In the genomic region with DNA sequence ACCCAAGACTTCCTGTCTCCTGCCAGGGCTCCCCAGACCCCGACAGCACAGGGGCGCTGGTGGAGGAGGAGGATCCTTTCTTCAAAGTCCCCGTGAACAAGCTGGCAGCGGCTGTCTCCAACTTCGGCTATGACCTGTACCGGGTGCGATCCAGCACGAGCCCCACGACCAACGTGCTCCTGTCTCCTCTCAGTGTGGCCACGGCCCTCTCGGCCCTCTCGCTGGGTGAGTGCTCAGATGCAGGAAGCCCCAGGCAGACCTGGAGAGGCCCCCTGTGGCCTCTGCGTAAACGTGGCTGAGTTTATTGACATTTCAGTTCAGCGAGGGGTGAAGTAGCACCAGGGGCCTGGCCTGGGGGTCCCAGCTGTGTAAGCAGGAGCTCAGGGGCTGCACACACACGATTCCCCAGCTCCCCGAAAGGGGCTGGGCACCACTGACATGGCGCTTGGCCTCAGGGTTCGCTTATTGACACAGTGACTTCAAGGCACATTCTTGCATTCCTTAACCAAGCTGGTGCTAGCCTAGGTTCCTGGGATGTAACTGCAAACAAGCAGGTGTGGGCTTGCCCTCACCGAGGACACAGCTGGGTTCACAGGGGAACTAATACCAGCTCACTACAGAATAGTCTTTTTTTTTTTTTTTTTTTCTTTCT, we compare ENCODE assay signal across 10 cellular contexts. TPM values are rescaled to one million over a fixed set of nuclear protein-coding genes. Genes with fewer than 3 reads are reported as not detected.
DNase-seq lines count a peak whose midpoint lies in the region; ATAC-seq and TF ChIP-seq lines count a peak whose summit lies in the region.
"Had no signal": no experiment of that assay in that cellular context is flagged by ENCODE, and none has a peak within 500 bp of the region (broad histone marks: within the 10 kb centered on the region; RNA-seq: fewer than 3 reads in every experiment).

No MANE protein-coding gene starts in this region.

- H3K27ac Mint-ChIP-seq in activated naive CD8-positive, alpha-beta T cell treated with anti-CD3 and anti-CD28 coated beads for 36 hours, result peak overlapping the region; percentile 69
- H3K27ac Mint-ChIP-seq in chondrocyte (ENCODE audit: unreplicated experiment), result no peak overlapping the region

- H3K27me3 Mint-ChIP-seq in activated naive CD8-positive, alpha-beta T cell treated with anti-CD3 and anti-CD28 coated beads for 36 hours, result no peaks in the 10 kb centered on the region
- no peaks in the 10 kb centered on the region for H3K27me3 Mint-ChIP-seq in chondrocyte (ENCODE audit: low read depth)

- POLR2A ChIA-PET in SK-N-SH (lab: Yijun Ruan, JAX), result interaction anchor here (0.6 kb wide), 1 partner anchor 18 kb away, joined by 3 read pairs; no protein-coding TSS in a partner anchor

- H3K36me3 Mint-ChIP-seq in activated naive CD8-positive, alpha-beta T cell treated with anti-CD3 and anti-CD28 coated beads for 36 hours, result no peaks in the 10 kb centered on the region
- H3K36me3 Mint-ChIP-seq in chondrocyte (ENCODE audit: low read depth), result peaks cover 1% of the 10 kb centered on the region

- no peak overlapping the region for H4K91ac ChIP-seq in mesenchymal stem cell (ENCODE audit: low read length)

- no peak overlapping the region for H2BK5ac ChIP-seq in mesenchymal stem cell (ENCODE audit: low read depth, low read length, poor library complexity, severe bottlenecking)

- no peaks in the 10 kb centered on the region for H3F3A ChIP-seq in SK-N-SH (replicated peaks; ENCODE audit: insufficient read depth)

- no peak for TF ChIP-seq EP300 in SK-N-SH (IDR thresholded peaks at IDR 0.05; ENCODE audit: borderline replicate concordance in 1 of 2, low read depth in 1 of 2, low read length in 1 of 2)

- H3K27me3 ChIP-seq in BLaER1 treated with 17β-estradiol and CSF1 and Interleukin-3, amounts not matched to agents 10 nM and 100 nM, result no peaks in the 10 kb centered on the region
- no peaks in the 10 kb centered on the region for H3K27me3 ChIP-seq in Karpas-422 (ENCODE audit: low read length)
- H3K27me3 ChIP-seq in mesenchymal stem cell (ENCODE audit: control insufficient read depth in 1 of 2, insufficient read depth in 1 of 2, low read length in 2 of 2), result no peaks in the 10 kb centered on the region
- no peaks in the 10 kb centered on the region for H3K27me3 ChIP-seq in SK-N-SH (ENCODE audit: insufficient read depth)

- H2AFZ ChIP-seq in Karpas-422 (ENCODE audit: low read length) (peak overlapping the region; percentile 86), mesenchymal stem cell (ENCODE audit: low read depth, low read length) (no peak overlapping the region), SK-N-SH (ENCODE audit: low read depth) (no peak overlapping the region)

- H3K36me3 ChIP-seq in BLaER1 treated with 17β-estradiol and CSF1 and Interleukin-3, amounts not matched to agents 10 nM and 100 nM, result peaks cover 0 to 21% (median 0%) of the 10 kb centered on the region in 11 experiments; a peak in 5 of 22 replicates
- H3K36me3 ChIP-seq in Karpas-422 (ENCODE audit: insufficient read depth, low read length), result no peaks in the 10 kb centered on the region
- peaks cover 7 to 66% of the 10 kb centered on the region in 2 experiments for H3K36me3 ChIP-seq in mesenchymal stem cell (ENCODE audit: control insufficient read depth in 1 of 2, insufficient read depth in 2 of 2, low read depth in 1 of 2, low read length in 2 of 2)
- peaks cover 0 to 3% of the 10 kb centered on the region in 2 experiments for H3K36me3 ChIP-seq in SK-N-SH (replicated peaks in 1 of 2; ENCODE audit: control insufficient read depth in 1 of 2, insufficient read depth in 2 of 2, low read length in 1 of 2)

- no peak overlapping the region for H3K4me3 Mint-ChIP-seq in activated naive CD8-positive, alpha-beta T cell treated with anti-CD3 and anti-CD28 coated beads for 36 hours
- H3K4me3 Mint-ChIP-seq in chondrocyte (ENCODE audit: unreplicated experiment), result no peak overlapping the region

- TF ChIP-seq RAD21 in SK-N-SH (IDR thresholded peaks at IDR 0.05; ENCODE audit: low read length), result no peak

- H2BK120ac ChIP-seq in mesenchymal stem cell (ENCODE audit: low read depth, low read length), result no peak overlapping the region

- H4K20me1 ChIP-seq in BLaER1 treated with 17β-estradiol and CSF1 and Interleukin-3, amounts not matched to agents 10 nM and 100 nM, result no peaks in the 10 kb centered on the region
- H4K20me1 ChIP-seq in Karpas-422 (ENCODE audit: insufficient read depth, low read depth, low read length) (no peaks in the 10 kb centered on the region), SK-N-SH (ENCODE audit: insufficient read depth) (no peaks in the 10 kb centered on the region)

- H3K9me3 Mint-ChIP-seq in activated naive CD8-positive, alpha-beta T cell treated with anti-CD3 and anti-CD28 coated beads for 36 hours, result no peaks in the 10 kb centered on the region
- no peaks in the 10 kb centered on the region for H3K9me3 Mint-ChIP-seq in chondrocyte (ENCODE audit: low read depth)

- no peaks in the 10 kb centered on the region for H3K79me1 ChIP-seq in mesenchymal stem cell (replicated peaks; ENCODE audit: low read length, poor library complexity, severe bottlenecking)

- no peak for TF ChIP-seq CTCF in SK-N-SH (IDR thresholded peaks at IDR 0.05)
- TF ChIP-seq CTCF in chondrocyte (IDR thresholded peaks at IDR 0.05), result no peak

- DNase-seq in Karpas-422 (peak; percentile 71), mesenchymal stem cell (no peak), SK-N-SH (no peak), chondrocyte (ENCODE audit: low spot score) (no peak), NCI-H226 (no peak)
- DNase-seq in activated naive CD8-positive, alpha-beta T cell treated with anti-CD3 and anti-CD28 coated beads for 36 hours, result no peak
- DNase-seq: DMS153, NCI-H1930 had no signal

- H4K8ac ChIP-seq in mesenchymal stem cell (ENCODE audit: low read length), result no peak overlapping the region

- 36% methylated on average over 21 of the region's 21 CpGs for WGBS in mesenchymal stem cell
- 78% methylated on average over 6 of the region's 21 CpGs for WGBS in SK-N-SH (ENCODE audit: low lambda C conversion rate)

- H2BK15ac ChIP-seq in mesenchymal stem cell (ENCODE audit: low read depth, poor library complexity, severe bottlenecking), result no peak overlapping the region

- peak overlapping the region in 1 of 2 experiments; percentile 48 for H3K18ac ChIP-seq in mesenchymal stem cell (ENCODE audit: low read depth in 1 of 2, low read length in 2 of 2)

- no peaks in the 10 kb centered on the region for H3K9me3 ChIP-seq in BLaER1 treated with 17β-estradiol and CSF1 and Interleukin-3, amounts not matched to agents 10 nM and 100 nM (replicated peaks in 1 of 11)
- H3K9me3 ChIP-seq in Karpas-422 (ENCODE audit: low read length), result no peaks in the 10 kb centered on the region
- H3K9me3 ChIP-seq in mesenchymal stem cell (ENCODE audit: control insufficient read depth, low read length), result no peaks in the 10 kb centered on the region
- H3K9me3 ChIP-seq in SK-N-SH, result no peaks in the 10 kb centered on the region

- H3K4me3 ChIP-seq in BLaER1 treated with 17β-estradiol and CSF1 and Interleukin-3, amounts not matched to agents 10 nM and 100 nM, result peak overlapping the region in 9 of 10 experiments; percentile 28 to 50 (median 40); a peak in 16 of 20 replicates
- H3K4me3 ChIP-seq in Karpas-422 (ENCODE audit: low read length) (peak overlapping the region; percentile 56), mesenchymal stem cell (ENCODE audit: insufficient read depth in 1 of 2, low read depth in 1 of 2, low read length in 2 of 2) (no peak overlapping the region), SK-N-SH (ENCODE audit: low read depth in 2 of 2, low read length in 1 of 2) (no peak overlapping the region)

- CTCF ChIA-PET in SK-N-SH (lab: Yijun Ruan, JAX), result interaction anchor here (1.0 to 2.0 kb wide), 4 partner anchors 14 to 101 kb away, joined by 3 to 6 read pairs (median 4); no protein-coding TSS in a partner anchor

- no peak overlapping the region for H3K14ac ChIP-seq in mesenchymal stem cell (ENCODE audit: low read length in 2 of 2)

- peaks cover 22% of the 10 kb centered on the region for H3K4me1 Mint-ChIP-seq in activated naive CD8-positive, alpha-beta T cell treated with anti-CD3 and anti-CD28 coated beads for 36 hours
- H3K4me1 Mint-ChIP-seq in chondrocyte (ENCODE audit: low read depth), result peaks cover 9% of the 10 kb centered on the region

- peak overlapping the region in 1 of 2 experiments; percentile 21 for H2BK12ac ChIP-seq in mesenchymal stem cell (ENCODE audit: low read length in 2 of 2)

- H3K9ac ChIP-seq in BLaER1 treated with 17β-estradiol and CSF1 and Interleukin-3, amounts not matched to agents 10 nM and 100 nM, result peak overlapping the region; percentile 58 to 78 (median 72)
- H3K9ac ChIP-seq in Karpas-422 (ENCODE audit: low read length) (peak overlapping the region; percentile 68), mesenchymal stem cell (ENCODE audit: low read length) (no peak overlapping the region), SK-N-SH (no peak overlapping the region)

- H3K79me2 ChIP-seq in Karpas-422 (ENCODE audit: low read length), result no peaks in the 10 kb centered on the region
- no peaks in the 10 kb centered on the region for H3K79me2 ChIP-seq in SK-N-SH (ENCODE audit: insufficient read depth)

- H3K4ac ChIP-seq in mesenchymal stem cell (ENCODE audit: low read depth in 1 of 2, low read length in 2 of 2), result no peak overlapping the region

- peak overlapping the region; percentile 63 to 86 (median 78); a peak in 21 of 22 replicates for H3K27ac ChIP-seq in BLaER1 treated with 17β-estradiol and CSF1 and Interleukin-3, amounts not matched to agents 10 nM and 100 nM
- H3K27ac ChIP-seq in Karpas-422 (ENCODE audit: low read length) (peak overlapping the region; percentile 80), mesenchymal stem cell (ENCODE audit: low read length, poor library complexity, severe bottlenecking) (peak overlapping the region; percentile 0), SK-N-SH (ENCODE audit: low read depth in 2 of 2, low read length in 1 of 2) (no peak overlapping the region)

- peaks cover 69 to 98% (median 85%) of the 10 kb centered on the region in 10 experiments for H3K4me1 ChIP-seq in BLaER1 treated with 17β-estradiol and CSF1 and Interleukin-3, amounts not matched to agents 10 nM and 100 nM
- H3K4me1 ChIP-seq in Karpas-422 (ENCODE audit: low read length) (peaks cover 28% of the 10 kb centered on the region), mesenchymal stem cell (ENCODE audit: control insufficient read depth, insufficient read depth, low read depth, low read length) (peaks cover 14% of the 10 kb centered on the region), SK-N-SH (ENCODE audit: control insufficient read depth in 1 of 2, insufficient read depth in 2 of 2, low read depth in 1 of 2, low read length in 1 of 2) (peaks cover 0 to 3% of the 10 kb centered on the region in 2 experiments; a peak in 1 of 4 replicates)

- H3K4me2 ChIP-seq in BLaER1 treated with 17β-estradiol and CSF1 and Interleukin-3, amounts not matched to agents 10 nM and 100 nM, result peak overlapping the region; percentile 71 to 95 (median 90)
- H3K4me2 ChIP-seq in Karpas-422 (ENCODE audit: low read depth, low read length, poor library complexity, severe bottlenecking) (peak overlapping the region; percentile 70), mesenchymal stem cell (ENCODE audit: low read length, poor library complexity, severe bottlenecking) (peak overlapping the region; percentile 2), SK-N-SH (no peak overlapping the region)

- no peak for ATAC-seq in HG03196 (IDR thresholded peaks at IDR 0.05; ENCODE audit: unreplicated experiment)

- no peak overlapping the region for H2AK5ac ChIP-seq in mesenchymal stem cell (ENCODE audit: low read length, severe bottlenecking)

- H3K23ac ChIP-seq in mesenchymal stem cell (ENCODE audit: low read length in 2 of 2), result no peak overlapping the region

- H3K9me2 ChIP-seq in Karpas-422 (replicated peaks; ENCODE audit: insufficient read depth, low read length) (no peaks in the 10 kb centered on the region), SK-N-SH (no peaks in the 10 kb centered on the region)

RNA-seq across cellular contexts. Expression of gene SERPINF1, which starts 8.1 kb away (rescaled TPM):
- total RNA-seq in Karpas-422 (2014; rRNA removed; shearing (Covaris generic); ENCODE audit: low replicate concordance), result 45.5 and 62.2 TPM in 2 replicates
- 1 to 10 TPM; 1.8 to 4.4 TPM for total RNA-seq in activated naive CD8-positive, alpha-beta T cell treated with anti-CD3 and anti-CD28 coated beads for 36 hours
- 83.0 TPM for polyA plus RNA-seq in mesenchymal stem cell (2013, experiment 1 of 2)
- 81.2 TPM for polyA plus RNA-seq in mesenchymal stem cell (2013, experiment 2 of 2)
- 380 and 392 TPM in 2 replicates for polyA plus RNA-seq in SK-N-SH (2012; rRNA removed)
- 248 and 316 TPM in 2 replicates for polyA plus RNA-seq in SK-N-SH (2012; cell fraction: cytosol; rRNA removed)
- polyA plus RNA-seq in SK-N-SH (2012; cell fraction: nucleus; rRNA removed), result 275 and 299 TPM in 2 replicates
- 14.6 to 69.2 TPM (median 15.2 TPM) in 3 replicates for total RNA-seq in chondrocyte

RNA-seq across cellular contexts. Expression of gene SERPINF2, which starts 27.3 kb away (rescaled TPM):
- total RNA-seq in Karpas-422 (2014; rRNA removed; shearing (Covaris generic); ENCODE audit: low replicate concordance), result 0.19 and 0.32 TPM in 2 replicates
- under 1 TPM; 0.08 to 0.12 TPM for total RNA-seq in activated naive CD8-positive, alpha-beta T cell treated with anti-CD3 and anti-CD28 coated beads for 36 hours
- 0.03 TPM for polyA plus RNA-seq in mesenchymal stem cell (2013, experiment 1 of 2)
- polyA plus RNA-seq in mesenchymal stem cell (2013, experiment 2 of 2), result 0.01 TPM
- polyA plus RNA-seq in SK-N-SH (2012; rRNA removed), result 0.16 and 0.26 TPM in 2 replicates
- 0.05 and 0.18 TPM in 2 replicates for polyA plus RNA-seq in SK-N-SH (2012; cell fraction: cytosol; rRNA removed)
- 1.0 and 1.5 TPM in 2 replicates for polyA plus RNA-seq in SK-N-SH (2012; cell fraction: nucleus; rRNA removed)
- total RNA-seq in chondrocyte, result 0.15 to 0.24 TPM (median 0.15 TPM) in 3 replicates

RNA-seq across cellular contexts. Expression of gene WDR81, which starts 45.4 kb away (rescaled TPM):
- total RNA-seq in Karpas-422 (2014; rRNA removed; shearing (Covaris generic); ENCODE audit: low replicate concordance), result 11.7 and 28.9 TPM in 2 replicates
- 10 to 100 TPM; 15.2 to 15.5 TPM for total RNA-seq in activated naive CD8-positive, alpha-beta T cell treated with anti-CD3 and anti-CD28 coated beads for 36 hours
- polyA plus RNA-seq in mesenchymal stem cell (2013, experiment 1 of 2), result 15.3 TPM
- 15.6 TPM for polyA plus RNA-seq in mesenchymal stem cell (2013, experiment 2 of 2)
- 7.2 and 9.3 TPM in 2 replicates for polyA plus RNA-seq in SK-N-SH (2012; rRNA removed)
- 2.4 and 4.3 TPM in 2 replicates for polyA plus RNA-seq in SK-N-SH (2012; cell fraction: cytosol; rRNA removed)
- 30.4 and 32.0 TPM in 2 replicates for polyA plus RNA-seq in SK-N-SH (2012; cell fraction: nucleus; rRNA removed)
- 14.8 to 18.6 TPM (median 16.2 TPM) in 3 replicates for total RNA-seq in chondrocyte

RNA-seq across cellular contexts. Expression of gene SMYD4, which starts 59.8 kb away (rescaled TPM):
- total RNA-seq in Karpas-422 (2014; rRNA removed; shearing (Covaris generic); ENCODE audit: low replicate concordance), result 13.9 and 23.2 TPM in 2 replicates
- 10 to 100 TPM; 20.0 to 21.0 TPM for total RNA-seq in activated naive CD8-positive, alpha-beta T cell treated with anti-CD3 and anti-CD28 coated beads for 36 hours
- 5.1 TPM for polyA plus RNA-seq in mesenchymal stem cell (2013, experiment 1 of 2)
- polyA plus RNA-seq in mesenchymal stem cell (2013, experiment 2 of 2), result 4.8 TPM
- 4.9 and 6.1 TPM in 2 replicates for polyA plus RNA-seq in SK-N-SH (2012; rRNA removed)
- polyA plus RNA-seq in SK-N-SH (2012; cell fraction: cytosol; rRNA removed), result 3.0 and 3.9 TPM in 2 replicates
- polyA plus RNA-seq in SK-N-SH (2012; cell fraction: nucleus; rRNA removed), result 8.2 and 13.4 TPM in 2 replicates
- 8.4 to 12.4 TPM (median 10.7 TPM) in 3 replicates for total RNA-seq in chondrocyte

RNA-seq across cellular contexts. Expression of gene TLCD2, which starts 59.8 kb away (rescaled TPM):
- total RNA-seq in Karpas-422 (2014; rRNA removed; shearing (Covaris generic); ENCODE audit: low replicate concordance), result not detected in 2 replicates
- total RNA-seq in activated naive CD8-positive, alpha-beta T cell treated with anti-CD3 and anti-CD28 coated beads for 36 hours, result under 1 TPM; 0.04 to 0.06 TPM
- polyA plus RNA-seq in mesenchymal stem cell (2013, experiment 1 of 2), result 5.7 TPM
- 5.4 TPM for polyA plus RNA-seq in mesenchymal stem cell (2013, experiment 2 of 2)
- polyA plus RNA-seq in SK-N-SH (2012; rRNA removed), result 1.3 and 1.9 TPM in 2 replicates
- polyA plus RNA-seq in SK-N-SH (2012; cell fraction: cytosol; rRNA removed), result 1.7 and 1.9 TPM in 2 replicates
- 1.4 and 2.0 TPM in 2 replicates for polyA plus RNA-seq in SK-N-SH (2012; cell fraction: nucleus; rRNA removed)
- 5.6 to 9.5 TPM (median 9.2 TPM) in 3 replicates for total RNA-seq in chondrocyte

Comparison
In these comparisons a context has a peak if more than half of its experiments do, and no peak if none do; other contexts are left out.
1. H3K27ac ChIP-seq: peak in BLaER1 treated with 17β-estradiol and CSF1 and Interleukin-3, amounts not matched to agents 10 nM and 100 nM (11 of 11), Karpas-422 (single experiment) and mesenchymal stem cell (single experiment); none in SK-N-SH (0 of 2).
2. H3K4me3 ChIP-seq: peak in BLaER1 treated with 17β-estradiol and CSF1 and Interleukin-3, amounts not matched to agents 10 nM and 100 nM (9 of 10) and Karpas-422 (single experiment); none in mesenchymal stem cell (0 of 2) and SK-N-SH (0 of 2).
3. H3K9ac ChIP-seq: peak in BLaER1 treated with 17β-estradiol and CSF1 and Interleukin-3, amounts not matched to agents 10 nM and 100 nM (11 of 11) and Karpas-422 (single experiment); none in mesenchymal stem cell (single experiment) and SK-N-SH (single experiment).